ENCODE assay signal across 21 cellular contexts in the genomic region with DNA sequence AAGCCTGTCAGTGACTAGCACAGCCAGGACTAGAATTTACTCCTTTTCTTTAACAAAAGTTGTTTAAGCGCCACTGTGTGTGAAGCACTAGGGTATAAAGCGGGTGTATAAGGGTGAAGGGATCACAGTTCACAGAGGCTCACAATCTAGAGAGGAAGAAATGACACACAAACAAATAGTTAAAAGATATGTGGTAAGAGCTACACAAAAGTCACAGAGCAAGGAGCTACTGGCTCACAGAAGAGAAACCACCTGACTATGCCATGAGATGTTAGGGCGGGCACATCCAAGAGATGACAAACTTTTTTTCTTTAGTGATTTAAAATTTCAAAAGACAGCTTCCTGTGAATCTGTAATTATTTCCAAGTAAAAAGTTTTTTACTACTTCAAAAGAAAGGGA.
"Had no signal": no experiment of that assay in that cellular context is flagged by ENCODE, and none has a peak within 500 bp of the region (broad histone marks: within the 10 kb centered on the region; RNA-seq: fewer than 3 reads in every experiment).

No MANE protein-coding gene starts in this region.

- H3K27me3 ChIP-seq: brain microvascular endothelial cell, left lung, transverse colon had no signal

- H3K27me3 Mint-ChIP-seq: activated CD8-positive, alpha-beta memory T cell treated with anti-CD3 and anti-CD28 coated beads, Interleukin-2, amount 10 ng/mL, durations not matched to agents 7 days and 5 days; activated naive CD4-positive, alpha-beta T cell treated with anti-CD3 and anti-CD28 coated beads, Interleukin-2, amount 10 ng/mL, durations not matched to agents 7 days and 5 days; activated naive CD8-positive, alpha-beta T cell treated with anti-CD3 and anti-CD28 coated beads, Interleukin-2, amount 50 U/mL, for 24 hours had no signal

- H3K36me3 ChIP-seq: brain microvascular endothelial cell, transverse colon had no signal

- H3K4me3 ChIP-seq: left lung, transverse colon had no signal

- H3K36me3 Mint-ChIP-seq: activated naive CD4-positive, alpha-beta T cell treated with anti-CD3 and anti-CD28 coated beads, Interleukin-2, amount 10 ng/mL, durations not matched to agents 7 days and 5 days had no signal

- H3K9me3 ChIP-seq: left lung, transverse colon had no signal

- ATAC-seq: activated CD8-positive, alpha-beta memory T cell treated with anti-CD3 and anti-CD28 coated beads, Interleukin-2, amount 10 ng/mL, durations not matched to agents 7 days and 5 days; activated naive CD8-positive, alpha-beta T cell treated with anti-CD3 and anti-CD28 coated beads, Interleukin-2, amount 50 U/mL, for 24 hours; activated T-cell treated with anti-CD3 and anti-CD28 coated beads, Interleukin-2, amount 50 U/mL, for 4 hours; left lung had no signal

- H3K9me3 Mint-ChIP-seq: activated naive CD4-positive, alpha-beta T cell treated with anti-CD3 and anti-CD28 coated beads, Interleukin-2, amount 10 ng/mL, durations not matched to agents 7 days and 5 days; activated naive CD8-positive, alpha-beta T cell treated with anti-CD3 and anti-CD28 coated beads, Interleukin-2, amount 50 U/mL, for 24 hours; activated T-cell treated with anti-CD3 and anti-CD28 coated beads, Interleukin-2, amount 50 U/mL, for 4 hours; T-helper 1 cell treated with Interleukin-12 subunit alpha and Interleukin-12 subunit beta and Interleukin-4 antibody, amounts not matched to agents 30 μg/mL and 1 μg/mL, for 36 hours had no signal

- H3K4me1 ChIP-seq: left lung had no signal

- H3K27ac Mint-ChIP-seq: activated CD8-positive, alpha-beta memory T cell treated with anti-CD3 and anti-CD28 coated beads, Interleukin-2, amount 10 ng/mL, durations not matched to agents 7 days and 5 days; activated naive CD4-positive, alpha-beta T cell treated with anti-CD3 and anti-CD28 coated beads, Interleukin-2, amount 10 ng/mL, durations not matched to agents 7 days and 5 days; activated naive CD8-positive, alpha-beta T cell treated with anti-CD3 and anti-CD28 coated beads, Interleukin-2, amount 50 U/mL, for 24 hours; T-helper 1 cell treated with Interleukin-12 subunit alpha and Interleukin-12 subunit beta and Interleukin-4 antibody, amounts not matched to agents 30 μg/mL and 1 μg/mL, for 36 hours had no signal

- H3K27ac ChIP-seq: brain microvascular endothelial cell, left lung, transverse colon, VCaP had no signal

- H3K4me3 Mint-ChIP-seq: activated CD8-positive, alpha-beta memory T cell treated with anti-CD3 and anti-CD28 coated beads, Interleukin-2, amount 10 ng/mL, durations not matched to agents 7 days and 5 days; activated naive CD4-positive, alpha-beta T cell treated with anti-CD3 and anti-CD28 coated beads, Interleukin-2, amount 10 ng/mL, durations not matched to agents 7 days and 5 days; activated naive CD8-positive, alpha-beta T cell treated with anti-CD3 and anti-CD28 coated beads, Interleukin-2, amount 50 U/mL, for 24 hours; activated T-cell treated with anti-CD3 and anti-CD28 coated beads, Interleukin-2, amount 50 U/mL, for 4 hours; T-helper 1 cell treated with Interleukin-12 subunit alpha and Interleukin-12 subunit beta and Interleukin-4 antibody, amounts not matched to agents 30 μg/mL and 1 μg/mL, for 36 hours had no signal

- DNase-seq: activated CD4-positive, alpha-beta T cell treated with anti-CD3 and anti-CD28 coated beads for 1 hour; activated CD4-positive, alpha-beta T cell treated with anti-CD3 and anti-CD28 coated beads, Interleukin-2, amount 50 U/mL, for 48 hours; activated CD8-positive, alpha-beta memory T cell treated with anti-CD3 and anti-CD28 coated beads, Interleukin-2, amount 10 ng/mL, durations not matched to agents 7 days and 5 days; activated effector memory CD4-positive, alpha-beta T cell treated with Interleukin-2 at 50 U/mL for 16 hours; activated naive CD4-positive, alpha-beta T cell treated with anti-CD3 and anti-CD28 coated beads, Interleukin-2, amount 10 ng/mL, durations not matched to agents 7 days and 5 days; activated naive CD8-positive, alpha-beta T cell treated with anti-CD3 and anti-CD28 coated beads, Interleukin-2, amount 50 U/mL, for 24 hours; activated T-cell treated with anti-CD3 and anti-CD28 coated beads, Interleukin-2, amount 50 U/mL, for 4 hours; anterior cingulate cortex; brain microvascular endothelial cell; effector CD8-positive, alpha-beta T cell; hypothalamus; left lung; retina; stimulated activated CD4-positive, alpha-beta T cell treated with anti-CD3 and anti-CD28 coated beads, Interleukin-12 subunit alpha, Interleukin-12 subunit beta, amount 100 ng/mL, for 4 hours; stimulated activated CD4-positive, alpha-beta T cell treated with anti-CD3 and anti-CD28 coated beads, Interleukin-1b, Interleukin-23, amount 100 ng/mL, for 48 hours; stimulated activated CD8-positive, alpha-beta memory T cell treated with anti-CD3 and anti-CD28 coated beads, Interleukin-4, amount 100 ng/mL, for 48 hours; stimulated activated naive CD4-positive, alpha-beta T cell treated with Interleukin-2 at 50 U/mL for 16 hours; substantia nigra; transverse colon had no signal
